ENCODE assay signal across 7 cellular contexts in the genomic region with DNA sequence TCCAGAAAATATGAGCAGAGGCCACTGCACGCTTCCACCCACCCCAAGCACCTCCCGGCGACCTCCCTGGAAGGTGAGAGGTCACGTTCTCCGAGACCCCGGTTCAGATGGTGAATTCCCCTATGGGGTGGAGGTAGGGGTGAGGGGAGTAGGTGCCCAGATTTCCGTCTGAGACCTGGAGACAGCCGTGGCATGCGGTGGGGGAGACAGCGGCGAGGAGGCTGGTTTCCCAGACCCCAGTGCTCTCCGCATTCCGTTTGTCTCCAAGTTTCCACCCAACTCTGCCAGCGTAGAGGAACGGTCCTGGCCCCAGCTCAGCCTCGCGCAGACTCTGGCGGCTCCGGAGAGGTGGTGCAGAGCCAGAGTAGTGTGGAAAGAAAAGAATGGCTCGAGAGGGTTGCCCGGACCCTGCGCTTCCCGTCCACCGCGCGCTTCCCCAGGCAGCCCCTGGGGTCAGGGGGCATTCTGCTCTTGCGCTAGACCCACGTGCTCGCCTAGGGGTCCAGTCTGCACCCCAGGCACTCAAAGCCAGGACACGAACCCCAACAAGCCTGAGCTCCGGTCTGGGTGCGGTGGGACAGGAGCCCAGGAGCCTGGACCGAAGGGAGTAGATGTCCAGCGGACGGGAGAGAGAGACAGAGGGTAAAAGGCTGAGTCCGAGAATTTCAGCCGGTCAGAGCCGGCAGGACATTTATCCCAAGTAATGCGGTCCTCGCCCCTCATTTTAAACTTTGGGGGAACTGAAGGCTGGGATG. TPM values are rescaled to one million over a fixed set of nuclear protein-coding genes. Genes with fewer than 3 reads are reported as not detected.
DNase-seq lines count a peak whose midpoint lies in the region; ATAC-seq, FAIRE-seq and TF ChIP-seq lines count a peak whose summit lies in the region.

No MANE protein-coding gene starts in this region.

- peak; percentile 60 for TF ChIP-seq CTCF in RWPE1 (conservative IDR thresholded peaks at IDR 0.05; ENCODE audit: low read depth)

- DNase-seq in H54 (ENCODE audit: insufficient read length, low spot score) (peak; percentile 35), RWPE1 (ENCODE audit: low spot score) (no peak), medulla oblongata (ENCODE audit: extremely low spot score) (peak; percentile 74), NCI-H128 (lab: John Stamatoyannopoulos, UW; ENCODE audit: unreplicated experiment) (no peak)
- DNase-seq in effector memory CD8-positive, alpha-beta T cell: no peak

- peaks cover 61 to 95% of the 10 kb centered on the region in 2 donors for H3K27me3 Mint-ChIP-seq in effector memory CD8-positive, alpha-beta T cell

- no peak for ATAC-seq in effector memory CD8-positive, alpha-beta T cell (replicated peaks)
- ATAC-seq in HG03095 (IDR thresholded peaks at IDR 0.05; ENCODE audit: unreplicated experiment): no peak

- peaks cover 9 to 14% of the 10 kb centered on the region in 2 donors for H3K4me1 Mint-ChIP-seq in effector memory CD8-positive, alpha-beta T cell (ENCODE audit: low read depth in 2 of 2)

- H3K27ac ChIP-seq in RWPE1 (peak overlapping the region; percentile 93), thymus (ENCODE audit: low read depth) (peak overlapping the region; percentile 78)

- peak overlapping the region; percentile 38 for H3K4me3 ChIP-seq in thymus (ENCODE audit: low read length)

- FAIRE-seq in H54 (lab: Jason Lieb, UNC): no peak

- peak overlapping the region; percentile 79 to 80 for H3K4me3 Mint-ChIP-seq in effector memory CD8-positive, alpha-beta T cell

- peaks cover 1% of the 10 kb centered on the region for H3K9me3 ChIP-seq in thymus (ENCODE audit: control insufficient read depth)

- H3K4me1 ChIP-seq in thymus (ENCODE audit: control insufficient read depth, insufficient read depth, low read length): no peaks in the 10 kb centered on the region

- CTCF ChIA-PET in RWPE1 (lab: Yijun Ruan, JAX): interaction anchor here (0.7 to 1.3 kb wide), 2 partner anchors 13 to 242 kb away, joined by 4 to 5 read pairs; no protein-coding TSS in a partner anchor

- no peaks in the 10 kb centered on the region for H3K9me3 Mint-ChIP-seq in effector memory CD8-positive, alpha-beta T cell

- WGBS in thymus: 7% methylated on average over 40 of the region's 40 CpGs

- peaks cover 52% of the 10 kb centered on the region for H3K27me3 ChIP-seq in thymus (ENCODE audit: control insufficient read depth, insufficient read depth)

- TF ChIP-seq POLR2A in H54 (IDR thresholded peaks at IDR 0.05; ENCODE audit: low read depth, low read length): no peak

- POLR2A ChIA-PET in RWPE1 (lab: Yijun Ruan, JAX; ENCODE audit: low non-redundant PET): no interaction called here

- no peaks in the 10 kb centered on the region for H3K36me3 Mint-ChIP-seq in effector memory CD8-positive, alpha-beta T cell (ENCODE audit: insufficient read depth)

- no peak overlapping the region for H3K27ac Mint-ChIP-seq in effector memory CD8-positive, alpha-beta T cell

- no peaks in the 10 kb centered on the region for H3K36me3 ChIP-seq in thymus (ENCODE audit: control insufficient read depth, insufficient read depth)

RNA-seq across cellular contexts. Expression of gene PMP22, which starts 3.9 kb away (rescaled TPM):
- polyA plus RNA-seq in thymus: 74.0 TPM

Comparison
In these comparisons a context has a peak if more than half of its experiments do, and no peak if none do; other contexts are left out.
1. DNase-seq: peak in H54 (single experiment) and medulla oblongata (single experiment); none in RWPE1 (single experiment), effector memory CD8-positive, alpha-beta T cell (0 of 3) and NCI-H128 (single experiment).